Comparison of ENCODE assay signal across 22 cellular contexts in genomic region chr6:170135041-170135440, GRCh38.
DNase-seq lines count a peak whose midpoint lies in the region; ATAC-seq, FAIRE-seq and TF ChIP-seq lines count a peak whose summit lies in the region.
"Had no signal": no experiment of that assay in that cellular context is flagged by ENCODE, and none has a peak within 500 bp of the region (broad histone marks: within the 10 kb centered on the region; RNA-seq: fewer than 3 reads in every experiment).

No MANE protein-coding gene starts in this region.

- intact Hi-C loops in kidney (cut with DNase I), result no loop called here
- intact Hi-C loops in spleen (cut with DNase I; ENCODE audit: low total_unique reads), result no loop called here
- intact Hi-C loops in prostate gland (cut with DNase I), result no loop called here

- no peaks in the 10 kb centered on the region for H3K36me3 Mint-ChIP-seq in activated T-cell treated with anti-CD3 and anti-CD28 coated beads, Interleukin-2, amount 50 U/mL, for 24 hours (ENCODE audit: low read depth)
- no peaks in the 10 kb centered on the region for H3K36me3 Mint-ChIP-seq in activated T-cell treated with anti-CD3 and anti-CD28 coated beads, Interleukin-2, amount 50 U/mL, for 72 hours (ENCODE audit: insufficient read depth in 2 of 2)
- H3K36me3 Mint-ChIP-seq: CD8-positive, alpha-beta memory T cell had no signal

- H3K9me3 ChIP-seq in kidney (ENCODE audit: control insufficient read depth in 1 of 2, low read length in 2 of 2) (no peaks in the 10 kb centered on the region), spleen (peaks cover 0 to 13% (median 0%) of the 10 kb centered on the region in 8 donors), prostate gland (no peaks in the 10 kb centered on the region)

- no peak overlapping the region for H3K9ac ChIP-seq in kidney (ENCODE audit: low read length in 2 of 2)

- ATAC-seq in activated T-cell treated with anti-CD3 and anti-CD28 coated beads, Interleukin-2, amount 50 U/mL, for 72 hours (replicated peaks in 1 of 2), result no peak
- ATAC-seq in HG03469 (IDR thresholded peaks at IDR 0.05; ENCODE audit: unreplicated experiment), result no peak

- no peaks in the 10 kb centered on the region for H3K4me1 Mint-ChIP-seq in activated T-cell treated with anti-CD3 and anti-CD28 coated beads, Interleukin-2, amount 50 U/mL, for 24 hours (ENCODE audit: low read depth)
- no peaks in the 10 kb centered on the region for H3K4me1 Mint-ChIP-seq in activated T-cell treated with anti-CD3 and anti-CD28 coated beads, Interleukin-2, amount 50 U/mL, for 72 hours (ENCODE audit: low read depth)
- H3K4me1 Mint-ChIP-seq: CD8-positive, alpha-beta memory T cell had no signal

- H3K27ac Mint-ChIP-seq in activated T-cell treated with anti-CD3 and anti-CD28 coated beads, Interleukin-2, amount 50 U/mL, for 24 hours, result no peak overlapping the region
- no peak overlapping the region for H3K27ac Mint-ChIP-seq in activated T-cell treated with anti-CD3 and anti-CD28 coated beads, Interleukin-2, amount 50 U/mL, for 72 hours
- H3K27ac Mint-ChIP-seq: CD8-positive, alpha-beta memory T cell had no signal

- TF ChIP-seq CTCF in NB4 (IDR thresholded peaks at IDR 0.05; ENCODE audit: low read depth, low read length), result no peak
- no peak for TF ChIP-seq CTCF in kidney (IDR thresholded peaks at IDR 0.05; ENCODE audit: borderline replicate concordance, extremely low read depth, insufficient read depth)
- TF ChIP-seq CTCF in spleen (IDR thresholded peaks at IDR 0.05 in 8 of 11, conservative IDR thresholded peaks at IDR 0.05 in 3 of 11), result no peak
- TF ChIP-seq CTCF in prostate gland (IDR thresholded peaks at IDR 0.05), result no peak

- H3K27me3 Mint-ChIP-seq in activated T-cell treated with anti-CD3 and anti-CD28 coated beads, Interleukin-2, amount 50 U/mL, for 24 hours, result peaks cover 5% of the 10 kb centered on the region
- peaks cover 11% of the 10 kb centered on the region for H3K27me3 Mint-ChIP-seq in activated T-cell treated with anti-CD3 and anti-CD28 coated beads, Interleukin-2, amount 50 U/mL, for 72 hours (ENCODE audit: low read depth)

- 77 to 90% (median 85%) methylated on average over 13 to 14 of the region's 14 CpGs for WGBS in spleen, 5 donors
- 87% methylated on average over 14 of the region's 14 CpGs for WGBS in prostate gland

- H3K4me3 ChIP-seq in NB4 (ENCODE audit: low read depth, low read length) (peak overlapping the region; percentile 21), kidney (ENCODE audit: low read length in 2 of 2) (no peak overlapping the region), spleen (no peak overlapping the region), prostate gland (no peak overlapping the region)

- H3K36me3 ChIP-seq in kidney (ENCODE audit: control insufficient read depth in 1 of 2, insufficient read depth in 2 of 2, low read length in 2 of 2) (no peaks in the 10 kb centered on the region), spleen (no peaks in the 10 kb centered on the region), prostate gland (no peaks in the 10 kb centered on the region)

- no peak overlapping the region for H3K27ac ChIP-seq in kidney (ENCODE audit: low read depth in 2 of 2, low read length in 2 of 2)
- no peak overlapping the region for H3K27ac ChIP-seq in spleen
- no peak overlapping the region for H3K27ac ChIP-seq in prostate gland

- no peaks in the 10 kb centered on the region for H3K9me3 Mint-ChIP-seq in activated T-cell treated with anti-CD3 and anti-CD28 coated beads, Interleukin-2, amount 50 U/mL, for 24 hours
- no peaks in the 10 kb centered on the region for H3K9me3 Mint-ChIP-seq in activated T-cell treated with anti-CD3 and anti-CD28 coated beads, Interleukin-2, amount 50 U/mL, for 72 hours
- H3K9me3 Mint-ChIP-seq: CD8-positive, alpha-beta memory T cell had no signal

- H3K4me3 Mint-ChIP-seq in activated T-cell treated with anti-CD3 and anti-CD28 coated beads, Interleukin-2, amount 50 U/mL, for 24 hours, result no peak overlapping the region
- H3K4me3 Mint-ChIP-seq in activated T-cell treated with anti-CD3 and anti-CD28 coated beads, Interleukin-2, amount 50 U/mL, for 72 hours, result peak overlapping the region in 1 of 2 donors; percentile 71
- H3K4me3 Mint-ChIP-seq: CD8-positive, alpha-beta memory T cell had no signal

- H3K4me1 ChIP-seq in kidney (ENCODE audit: control insufficient read depth in 1 of 2, insufficient read depth in 1 of 2, low read depth in 1 of 2, low read length in 2 of 2), result peaks cover 0 to 12% of the 10 kb centered on the region in 2 donors
- H3K4me1 ChIP-seq in spleen, result peaks cover 0 to 14% (median 4%) of the 10 kb centered on the region in 6 donors
- H3K4me1 ChIP-seq in prostate gland (replicated peaks), result no peaks in the 10 kb centered on the region

- no peak for TF ChIP-seq POLR2A in NB4 (IDR thresholded peaks at IDR 0.05; ENCODE audit: extremely low read depth, insufficient read length)
- TF ChIP-seq POLR2A in spleen (IDR thresholded peaks at IDR 0.05), result no peak
- TF ChIP-seq POLR2A in prostate gland (IDR thresholded peaks at IDR 0.05), result no peak
- TF ChIP-seq POLR2A in H54 (IDR thresholded peaks at IDR 0.05; ENCODE audit: low read depth, low read length), result no peak

- DNase-seq in activated T-cell treated with anti-CD3 and anti-CD28 coated beads, Interleukin-2, amount 50 U/mL, for 24 hours, result peak; percentile 2
- DNase-seq in activated T-cell treated with anti-CD3 and anti-CD28 coated beads, Interleukin-2, amount 50 U/mL, for 72 hours, result no peak
- DNase-seq in NB4 (ENCODE audit: low read depth), result no peak
- peak; percentile 36 for DNase-seq in kidney
- peak; percentile 29 for DNase-seq in spleen
- DNase-seq in prostate gland (ENCODE audit: low spot score), result no peak
- DNase-seq in H54 (ENCODE audit: insufficient read length, low spot score), result no peak
- DNase-seq: DMS79, GOT3, KG1, MV-4-11, NCI-H1417, NCI-H187, NCI-H2227 treated with DMSO at 0.1 percent for 48 hours, NCI-H774, Right ventricle myocardium superior had no signal

- H3K27me3 ChIP-seq in spleen (replicated peaks in 1 of 7), result peaks cover 0 to 56% (median 6%) of the 10 kb centered on the region in 7 donors
- H3K27me3 ChIP-seq in prostate gland (replicated peaks; ENCODE audit: insufficient read depth), result no peaks in the 10 kb centered on the region

- no peak for FAIRE-seq in kidney (lab: Jason Lieb, UNC)
- FAIRE-seq in H54 (lab: Jason Lieb, UNC), result no peak
- FAIRE-seq: D721Med, GM12892, GM18507, RCC 7860 had no signal

Comparison
In these comparisons a context has a peak if more than half of its experiments do, and no peak if none do; other contexts are left out.
1. DNase-seq: peak in activated T-cell treated with anti-CD3 and anti-CD28 coated beads, Interleukin-2, amount 50 U/mL, for 24 hours (single experiment), kidney (single experiment) and spleen (single experiment); none in activated T-cell treated with anti-CD3 and anti-CD28 coated beads, Interleukin-2, amount 50 U/mL, for 72 hours (0 of 2), NB4 (single experiment), prostate gland (single experiment) and H54 (single experiment).